In genomic region chr20:40930561-40930960, GRCh38 we compare ENCODE assay signal across 15 cellular contexts.
"Had no signal": no experiment of that assay in that cellular context is flagged by ENCODE, and none has a peak within 500 bp of the region (broad histone marks: within the 10 kb centered on the region; RNA-seq: fewer than 3 reads in every experiment).

No MANE protein-coding gene starts in this region.

- H3K4me2 ChIP-seq: neural progenitor cell had no signal

- DNase-seq: activated B cell treated with CpG ODN at 0.5 μM for 24 hours; activated CD4-positive, alpha-beta T cell treated with anti-CD3 and anti-CD28 coated beads, Interleukin-2, amount 10 ng/mL, durations not matched to agents 7 days and 5 days; activated effector memory CD4-positive, alpha-beta T cell treated with Interleukin-2 at 50 U/mL for 16 hours; activated T-cell treated with anti-CD3 and anti-CD28 coated beads, Interleukin-2, amount 50 U/mL, for 1 hour; esophagus squamous epithelium; gastrocnemius medialis; midbrain; pancreas; stimulated activated CD4-positive, alpha-beta T cell treated with anti-CD3 and anti-CD28 coated beads, Interleukin-2, amount 100 ng/mL, for 48 hours; stimulated activated naive CD4-positive, alpha-beta T cell treated with Interleukin-2 at 50 U/mL for 16 hours had no signal

- H3K27ac Mint-ChIP-seq: activated B cell treated with CpG ODN at 0.5 μM for 24 hours; activated CD4-positive, alpha-beta T cell treated with anti-CD3 and anti-CD28 coated beads, Interleukin-2, amount 10 ng/mL, durations not matched to agents 7 days and 5 days; activated naive CD4-positive, alpha-beta T cell treated with anti-CD3 and anti-CD28 coated beads, Interleukin-2, amount 50 U/mL, for 72 hours; neural progenitor cell; type B pancreatic cell had no signal

- H3K36me3 Mint-ChIP-seq: neural progenitor cell, type B pancreatic cell had no signal

- H3K9me3 Mint-ChIP-seq: neural progenitor cell had no signal

- H3K36me3 ChIP-seq: esophagus squamous epithelium, gastrocnemius medialis, neural progenitor cell, pancreas had no signal

- H2AFZ ChIP-seq: neural progenitor cell had no signal

- H3K4me3 ChIP-seq: esophagus squamous epithelium, gastrocnemius medialis, lung, neural progenitor cell, pancreas had no signal

- H3K27me3 ChIP-seq: gastrocnemius medialis, neural progenitor cell had no signal

- H3K27ac ChIP-seq: esophagus squamous epithelium, gastrocnemius medialis, neural progenitor cell, pancreas had no signal

- H3K27me3 Mint-ChIP-seq: activated B cell treated with CpG ODN at 0.5 μM for 24 hours had no signal

- FAIRE-seq: colon, pancreas had no signal

- H3K9ac ChIP-seq: neural progenitor cell had no signal

- H3K4me1 ChIP-seq: esophagus squamous epithelium, gastrocnemius medialis, neural progenitor cell, pancreas had no signal

- H3K9me3 ChIP-seq: esophagus squamous epithelium, gastrocnemius medialis, pancreas had no signal

- ATAC-seq: activated naive CD4-positive, alpha-beta T cell treated with anti-CD3 and anti-CD28 coated beads, Interleukin-2, amount 50 U/mL, for 72 hours; gastrocnemius medialis; pancreas had no signal

- H3K4me3 Mint-ChIP-seq: activated B cell treated with CpG ODN at 0.5 μM for 24 hours; activated CD4-positive, alpha-beta T cell treated with anti-CD3 and anti-CD28 coated beads, Interleukin-2, amount 10 ng/mL, durations not matched to agents 7 days and 5 days; neural progenitor cell; type B pancreatic cell had no signal
